8 cellular contexts compared by ENCODE assay signal in genomic region chr1:147545133-147545532, GRCh38.
DNase-seq lines count a peak whose midpoint lies in the region; ATAC-seq and TF ChIP-seq lines count a peak whose summit lies in the region.

No MANE protein-coding gene starts in this region.

- H3K4me3 ChIP-seq in iPS-18c (ENCODE audit: insufficient read depth, low read depth, low read length), result 0 out of 2 replicates have a peak overlapping the region, but pooled peaks have one; percentile 9

- CTCF ChIA-PET in GM10248 (lab: Yijun Ruan, JAX) (no interaction called here), HEK293T (lab: Yijun Ruan, JAX) (no interaction called here)

- no peaks in the 10 kb centered on the region for H3K9me3 ChIP-seq in iPS-18c (ENCODE audit: control insufficient read depth, insufficient read depth, low read length)

- peak; percentile 77 for DNase-seq in NCI-H2107 treated with DMSO at 0.1 percent for 48 hours (lab: John Stamatoyannopoulos, UW; ENCODE audit: unreplicated experiment)
- DNase-seq in activated T-cell treated with anti-CD3 and anti-CD28 coated beads, Interleukin-2, amount 50 U/mL, for 48 hours, result peak; percentile 84 to 88
- peak; percentile 67 to 89 (median 69) for DNase-seq in stimulated activated CD4-positive, alpha-beta T cell treated with anti-CD3 and anti-CD28 coated beads, TNF-alpha, amount 100 ng/mL, for 48 hours (ENCODE audit: low read depth in 3 of 3)
- no peak for DNase-seq in GM10248 (ENCODE audit: extremely low spot score)
- no peak for DNase-seq in NCI-H1092 treated with DMSO at 0.1 percent for 48 hours (lab: John Stamatoyannopoulos, UW)
- no peak for DNase-seq in HEK293T (ENCODE audit: extremely low spot score)

- TF ChIP-seq CTCF in GM10248 (IDR thresholded peaks at IDR 0.05; ENCODE audit: control extremely low read depth, extremely low read depth, low read depth, missing control alignments), result no peak

- peak; percentile 77 for ATAC-seq in GM18909 (IDR thresholded peaks at IDR 0.05; ENCODE audit: poor library complexity, unreplicated experiment)

- POLR2A ChIA-PET in GM10248 (lab: Yijun Ruan, JAX) (no interaction called here), HEK293T (lab: Yijun Ruan, JAX) (interaction anchor here (1.2 kb wide), 1 partner anchor 54 kb away, joined by 3 read pairs; no protein-coding TSS in a partner anchor)

TF ChIP-seq in HEK293T, 16 proteins besides CTCF, POLR2A, EP300 and RAD21:
- TF ChIP-seq ELF4 (IDR thresholded peaks at IDR 0.05) (no peak), SP1 (IDR thresholded peaks at IDR 0.05) (no peak), TARDBP (IDR thresholded peaks at IDR 0.05) (no peak), CTBP1 (IDR thresholded peaks at IDR 0.05; ENCODE audit: borderline replicate concordance) (no peak), BHLHE40 (IDR thresholded peaks at IDR 0.05; ENCODE audit: borderline replicate concordance) (no peak), HDGF (IDR thresholded peaks at IDR 0.05; ENCODE audit: borderline replicate concordance) (no peak), ARNT (IDR thresholded peaks at IDR 0.05) (no peak), L3MBTL2 (conservative IDR thresholded peaks at IDR 0.05) (no peak), ZNF384 (IDR thresholded peaks at IDR 0.05) (no peak), SUZ12 (IDR thresholded peaks at IDR 0.05) (no peak), FOXM1 (IDR thresholded peaks at IDR 0.05; ENCODE audit: borderline replicate concordance) (no peak), LEF1 (IDR thresholded peaks at IDR 0.05; ENCODE audit: borderline replicate concordance) (no peak), FOXA1 (IDR thresholded peaks at IDR 0.05) (no peak)
- TF ChIP-seq, protein P1, sequence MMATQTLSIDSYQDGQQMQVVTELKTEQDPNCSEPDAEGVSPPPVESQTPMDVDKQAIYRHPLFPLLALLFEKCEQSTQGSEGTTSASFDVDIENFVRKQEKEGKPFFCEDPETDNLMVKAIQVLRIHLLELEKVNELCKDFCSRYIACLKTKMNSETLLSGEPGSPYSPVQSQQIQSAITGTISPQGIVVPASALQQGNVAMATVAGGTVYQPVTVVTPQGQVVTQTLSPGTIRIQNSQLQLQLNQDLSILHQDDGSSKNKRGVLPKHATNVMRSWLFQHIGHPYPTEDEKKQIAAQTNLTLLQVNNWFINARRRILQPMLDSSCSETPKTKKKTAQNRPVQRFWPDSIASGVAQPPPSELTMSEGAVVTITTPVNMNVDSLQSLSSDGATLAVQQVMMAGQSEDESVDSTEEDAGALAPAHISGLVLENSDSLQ (IDR thresholded peaks at IDR 0.05), result no peak
TF ChIP-seq in HEK293T: peak in this region for 0.

Comparison
In these comparisons a context has a peak if more than half of its experiments do, and no peak if none do; other contexts are left out.
1. DNase-seq: peak in NCI-H2107 treated with DMSO at 0.1 percent for 48 hours (single experiment), activated T-cell treated with anti-CD3 and anti-CD28 coated beads, Interleukin-2, amount 50 U/mL, for 48 hours (2 of 2) and stimulated activated CD4-positive, alpha-beta T cell treated with anti-CD3 and anti-CD28 coated beads, TNF-alpha, amount 100 ng/mL, for 48 hours (3 of 3); none in GM10248 (single experiment), NCI-H1092 treated with DMSO at 0.1 percent for 48 hours (single experiment) and HEK293T (single experiment).